ENCODE assay signal across 2 cellular contexts in genomic region chr10:103044942-103045489, GRCh38.
TF ChIP-seq lines count a peak whose summit lies in the region.

No MANE protein-coding gene starts in this region.

TF ChIP-seq in GM23338, 12 proteins besides CTCF, POLR2A, EP300 and RAD21:
- TF ChIP-seq NANOG (IDR thresholded peaks at IDR 0.05; ENCODE audit: borderline replicate concordance) (no peak), ZNF462 (CRISPR knock-in tag; IDR thresholded peaks at IDR 0.05) (no peak), JUNB (IDR thresholded peaks at IDR 0.05; ENCODE audit: unreplicated experiment) (no peak), ZNF114 (CRISPR knock-in tag; IDR thresholded peaks at IDR 0.05) (no peak), POLR2AphosphoS5 (IDR thresholded peaks at IDR 0.05; ENCODE audit: low read depth) (no peak)

TF ChIP-seq in H1, 55 proteins besides CTCF, POLR2A, EP300 and RAD21:
- TF ChIP-seq SIN3A (conservative IDR thresholded peaks at IDR 0.05 in 1 of 2, IDR thresholded peaks at IDR 0.05 in 1 of 2; ENCODE audit: low read depth in 1 of 2, low read length in 2 of 2) (no peak), POU5F1 (IDR thresholded peaks at IDR 0.05; ENCODE audit: low read depth, low read length) (no peak)
TF ChIP-seq in H1: peak in this region for 0.
